Comparison of ENCODE assay signal across 8 cellular contexts in the genomic region with DNA sequence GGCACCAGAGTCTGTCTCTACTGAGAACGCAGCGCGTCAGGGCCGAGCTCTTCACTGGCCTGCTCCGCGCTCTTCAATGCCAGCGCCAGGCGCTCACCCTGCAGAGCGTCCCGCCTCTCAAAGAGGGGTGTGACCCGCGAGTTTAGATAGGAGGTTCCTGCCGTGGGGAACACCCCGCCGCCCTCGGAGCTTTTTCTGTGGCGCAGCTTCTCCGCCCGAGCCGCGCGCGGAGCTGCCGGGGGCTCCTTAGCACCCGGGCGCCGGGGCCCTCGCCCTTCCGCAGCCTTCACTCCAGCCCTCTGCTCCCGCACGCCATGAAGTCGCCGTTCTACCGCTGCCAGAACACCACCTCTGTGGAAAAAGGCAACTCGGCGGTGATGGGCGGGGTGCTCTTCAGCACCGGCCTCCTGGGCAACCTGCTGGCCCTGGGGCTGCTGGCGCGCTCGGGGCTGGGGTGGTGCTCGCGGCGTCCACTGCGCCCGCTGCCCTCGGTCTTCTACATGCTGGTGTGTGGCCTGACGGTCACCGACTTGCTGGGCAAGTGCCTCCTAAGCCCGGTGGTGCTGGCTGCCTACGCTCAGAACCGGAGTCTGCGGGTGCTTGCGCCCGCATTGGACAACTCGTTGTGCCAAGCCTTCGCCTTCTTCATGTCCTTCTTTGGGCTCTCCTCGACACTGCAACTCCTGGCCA. TPM values are rescaled to one million over a fixed set of nuclear protein-coding genes. Genes with fewer than 3 reads are reported as not detected.
A peak's percentile ranks its signal among the peaks of the same experiment; 100 is the strongest.
DNase-seq lines count a peak whose midpoint lies in the region; ATAC-seq and FAIRE-seq lines count a peak whose summit lies in the region.

PTGDR (plus strand) TSS at position 198 of the 690 bp plus-strand sequence; CDS start at position 315, 117 bp downstream.

- peaks cover 0 to 3% of the 10 kb centered on the region in 2 donors for H3K4me1 ChIP-seq in small intestine (ENCODE audit: control insufficient read depth in 2 of 2, insufficient read depth in 1 of 2, low read depth in 1 of 2, low read length in 1 of 2)

- no peaks in the 10 kb centered on the region for H3K9me3 Mint-ChIP-seq in activated naive CD4-positive, alpha-beta T cell treated with anti-CD3 and anti-CD28 coated beads, Interleukin-2, amount 50 U/mL, for 24 hours

- DNase-seq in NCI-H69 (lab: John Stamatoyannopoulos, UW), result peak; percentile 54
- peak; percentile 28 for DNase-seq in small intestine
- DNase-seq in NCI-H1092 (lab: John Stamatoyannopoulos, UW), result no peak
- DNase-seq in NOMO-1 treated with dmso at 0.1 percent for 144 hours (lab: John Stamatoyannopoulos, UW; ENCODE audit: unreplicated experiment), result no peak
- DNase-seq in activated CD4-positive, CD25-positive, alpha-beta regulatory T cell (lab: John Stamatoyannopoulos, UW), result no peak

- H3K36me3 Mint-ChIP-seq in activated naive CD4-positive, alpha-beta T cell treated with anti-CD3 and anti-CD28 coated beads, Interleukin-2, amount 50 U/mL, for 24 hours, result peaks cover 3% of the 10 kb centered on the region

- H3K27ac ChIP-seq in small intestine (ENCODE audit: low read depth in 1 of 2, low read length in 1 of 2), result no peak within 1 kb of the TSS

- peaks cover 25% of the 10 kb centered on the region for H3K27me3 Mint-ChIP-seq in activated naive CD4-positive, alpha-beta T cell treated with anti-CD3 and anti-CD28 coated beads, Interleukin-2, amount 50 U/mL, for 24 hours

- no peaks in the 10 kb centered on the region for H3K36me3 ChIP-seq in small intestine (ENCODE audit: control insufficient read depth in 2 of 2, insufficient read depth in 2 of 2, low read length in 2 of 2)

- 3 to 8% (median 4%) methylated on average over 58 of the region's 58 CpGs for WGBS in small intestine, 3 donors

- peak within 1 kb of the TSS; percentile 44 for H3K4me3 ChIP-seq in iPS-11a (ENCODE audit: low read depth, low read length)
- H3K4me3 ChIP-seq in small intestine (ENCODE audit: low read depth in 1 of 2, low read length in 2 of 2), result peak within 1 kb of the TSS; percentile 49 to 51

- H3K4me1 Mint-ChIP-seq in activated naive CD4-positive, alpha-beta T cell treated with anti-CD3 and anti-CD28 coated beads, Interleukin-2, amount 50 U/mL, for 24 hours, result peaks cover 38% of the 10 kb centered on the region

- H3K4me3 Mint-ChIP-seq in activated naive CD4-positive, alpha-beta T cell treated with anti-CD3 and anti-CD28 coated beads, Interleukin-2, amount 50 U/mL, for 24 hours, result peak within 1 kb of the TSS; percentile 86

- ATAC-seq in HG03565 (IDR thresholded peaks at IDR 0.05; ENCODE audit: unreplicated experiment), result no peak

- no peak for FAIRE-seq in small intestine (lab: Jason Lieb, UNC)

- no peaks in the 10 kb centered on the region for H3K9me3 ChIP-seq in small intestine (ENCODE audit: control insufficient read depth, low read depth)

- peak within 1 kb of the TSS; percentile 52 for H3K27ac Mint-ChIP-seq in activated naive CD4-positive, alpha-beta T cell treated with anti-CD3 and anti-CD28 coated beads, Interleukin-2, amount 50 U/mL, for 24 hours

- H3K27me3 ChIP-seq in small intestine (ENCODE audit: control insufficient read depth in 2 of 2, insufficient read depth in 2 of 2, low read length in 2 of 2), result peaks cover 0 to 5% of the 10 kb centered on the region in 2 donors

RNA-seq across cellular contexts. Expression of gene PTGDR, which starts in this region (rescaled TPM):
- polyA plus RNA-seq in small intestine, result under 1 TPM in 1 of 3 donors, not detected in 2; 0.25 TPM

Comparison
In these comparisons a context has a peak if more than half of its experiments do, and no peak if none do; other contexts are left out.
1. Peak in DNase-seq and H3K4me3 ChIP-seq in small intestine; RNA of the gene not detected or under 1 TPM.